In the genomic region with DNA sequence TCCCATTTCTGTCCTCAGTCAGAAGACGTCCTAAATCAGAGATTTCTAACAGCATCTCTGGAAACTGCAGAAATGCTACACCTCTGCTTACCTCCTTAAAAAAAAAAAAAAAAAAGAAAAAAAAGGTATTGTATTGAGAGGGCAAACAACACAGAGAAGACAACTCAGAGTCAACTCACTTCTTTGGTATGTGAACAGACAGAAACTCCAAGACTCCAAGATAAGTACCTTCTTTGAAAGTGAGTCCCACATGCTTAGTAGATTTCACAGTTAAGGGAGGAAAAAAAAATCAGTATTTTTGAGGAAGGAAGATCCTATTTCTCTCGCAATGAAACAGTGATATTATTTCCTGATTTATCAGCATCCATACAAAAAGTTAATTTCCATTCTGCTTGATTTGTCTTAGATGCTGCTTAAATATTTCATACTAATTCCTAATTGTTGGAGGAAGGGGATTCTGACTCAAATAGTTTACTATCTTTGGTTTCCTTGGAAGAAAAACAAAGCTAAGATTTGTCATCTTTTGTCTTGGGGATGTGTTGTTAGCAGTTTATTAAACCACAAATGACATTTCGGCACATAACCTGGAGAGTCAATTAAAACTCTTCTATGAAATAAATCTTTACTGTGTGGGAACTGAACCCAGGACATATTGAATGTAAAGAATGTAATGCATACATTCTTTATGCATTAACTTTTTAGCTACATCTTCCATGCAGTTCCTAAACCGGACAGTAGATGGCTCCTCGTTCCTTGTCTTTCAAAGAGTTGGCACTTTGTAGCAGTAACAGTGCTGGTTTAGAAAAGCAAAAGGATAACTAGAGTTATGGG, we compare ENCODE assay signal across 8 cellular contexts. TPM values are rescaled to one million over a fixed set of nuclear protein-coding genes. Genes with fewer than 3 reads are reported as not detected.
A peak's percentile ranks its signal among the peaks of the same experiment; 100 is the strongest.
DNase-seq lines count a peak whose midpoint lies in the region; ATAC-seq, FAIRE-seq and TF ChIP-seq lines count a peak whose summit lies in the region.

No MANE protein-coding gene starts in this region.

- no peaks in the 10 kb centered on the region for H3K27me3 Mint-ChIP-seq in effector memory CD8-positive, alpha-beta T cell

- peaks cover 22 to 24% of the 10 kb centered on the region in 2 donors for H3K4me1 Mint-ChIP-seq in effector memory CD8-positive, alpha-beta T cell (ENCODE audit: low read depth in 2 of 2)

- FAIRE-seq in GM19239 (lab: Jason Lieb, UNC), result peak; percentile 97

- peak; percentile 96 for TF ChIP-seq CTCF in AG09319 (IDR thresholded peaks at IDR 0.05; ENCODE audit: low read depth, low read length)

- DNase-seq in AG09319 (ENCODE audit: extremely low read depth, low read depth), result peak; percentile 20
- DNase-seq in GM19239 (ENCODE audit: insufficient read length, low spot score), result peak; percentile 27
- DNase-seq in NCI-H460 (ENCODE audit: extremely low read depth, low read depth), result peak; percentile 63
- peak; percentile 66 for DNase-seq in activated CD4-positive, alpha-beta T cell treated with anti-CD3 and anti-CD28 coated beads, Interleukin-2, amount 50 U/mL, for 1 hour
- DNase-seq in effector memory CD8-positive, alpha-beta T cell, result peak; percentile 79 to 84 (median 83)
- DNase-seq in myocyte (ENCODE audit: low read depth), result peak; percentile 68
- peak; percentile 79 for DNase-seq in stimulated activated naive CD8-positive, alpha-beta T cell treated with anti-CD3 and anti-CD28 coated beads, Interleukin-15, Interleukin-2, amounts not matched to agents 100 U/mL and 50 U/mL, for 24 hours

- H3K36me3 Mint-ChIP-seq in effector memory CD8-positive, alpha-beta T cell (ENCODE audit: insufficient read depth), result peaks cover 42% of the 10 kb centered on the region

- no peak for ATAC-seq in effector memory CD8-positive, alpha-beta T cell (replicated peaks)
- no peak for ATAC-seq in stimulated activated naive CD8-positive, alpha-beta T cell treated with anti-CD3 and anti-CD28 coated beads, Interleukin-15, Interleukin-2, amounts not matched to agents 100 U/mL and 50 U/mL, for 24 hours
- no peak for ATAC-seq in HG03135 (IDR thresholded peaks at IDR 0.05; ENCODE audit: unreplicated experiment)

- H3K9me3 Mint-ChIP-seq in effector memory CD8-positive, alpha-beta T cell, result no peaks in the 10 kb centered on the region

- H3K27ac Mint-ChIP-seq in effector memory CD8-positive, alpha-beta T cell, result peak overlapping the region in 1 of 2 donors; percentile 70

- H3K4me3 Mint-ChIP-seq in effector memory CD8-positive, alpha-beta T cell, result no peak overlapping the region

RNA-seq across cellular contexts. Expression of gene RASGEF1B, which starts 4.7 kb away (rescaled TPM):
- total RNA-seq in NCI-H460 (2014; rRNA removed; shearing (Covaris generic)), result 0.15 TPM in 1 of 2 replicates, not detected in the other
- not detected in 2 replicates for polyA plus RNA-seq in NCI-H460 (2014; cell fraction: nucleus; rRNA removed)
- 0.21 TPM in 1 of 2 replicates, not detected in the other for total RNA-seq in myocyte
- 0.04 TPM for polyA plus RNA-seq in myocyte (2012)

Comparison
In these comparisons a context has a peak if more than half of its experiments do, and no peak if none do; other contexts are left out.
1. DNase-seq: peak in every context shown above with its lines; median percentile 83 in effector memory CD8-positive, alpha-beta T cell; 79 in stimulated activated naive CD8-positive, alpha-beta T cell treated with anti-CD3 and anti-CD28 coated beads, Interleukin-15, Interleukin-2, amounts not matched to agents 100 U/mL and 50 U/mL, for 24 hours; 68 in myocyte; 66 in activated CD4-positive, alpha-beta T cell treated with anti-CD3 and anti-CD28 coated beads, Interleukin-2, amount 50 U/mL, for 1 hour; 63 in NCI-H460; 27 in GM19239; 20 in AG09319.